In genomic region chr19:52922841-52923781, GRCh38 we compare ENCODE assay signal across 8 cellular contexts. TPM values are rescaled to one million over a fixed set of nuclear protein-coding genes. Genes with fewer than 3 reads are reported as not detected.
A peak's percentile ranks its signal among the peaks of the same experiment; 100 is the strongest.
DNase-seq lines count a peak whose midpoint lies in the region; ATAC-seq and TF ChIP-seq lines count a peak whose summit lies in the region.

Gene ZNF888, minus strand, starts transcription at chr19:52923428. Its CDS starts 5,555 bp downstream, at chr19:52917873.

- H3K4me1 Mint-ChIP-seq in activated naive CD4-positive, alpha-beta T cell treated with anti-CD3 and anti-CD28 coated beads, Interleukin-2, amount 50 U/mL, for 24 hours = peaks cover 17% of the 10 kb centered on the region

- no peaks in the 10 kb centered on the region for H3K9me3 Mint-ChIP-seq in activated naive CD4-positive, alpha-beta T cell treated with anti-CD3 and anti-CD28 coated beads, Interleukin-2, amount 50 U/mL, for 24 hours

- peaks cover 3% of the 10 kb centered on the region for H3K27me3 Mint-ChIP-seq in activated naive CD4-positive, alpha-beta T cell treated with anti-CD3 and anti-CD28 coated beads, Interleukin-2, amount 50 U/mL, for 24 hours

- peak within 1 kb of the TSS; percentile 97 for H3K4me2 ChIP-seq in osteoblast (ENCODE audit: insufficient read depth, low read length)

- H2AFZ ChIP-seq in osteoblast (ENCODE audit: low read length) = peak within 1 kb of the TSS; percentile 98

- peak within 1 kb of the TSS; percentile 87 for H3K4me3 Mint-ChIP-seq in activated naive CD4-positive, alpha-beta T cell treated with anti-CD3 and anti-CD28 coated beads, Interleukin-2, amount 50 U/mL, for 24 hours

- H3K4me1 ChIP-seq in osteoblast (ENCODE audit: insufficient read depth, low read length) = peaks cover 17% of the 10 kb centered on the region

- H3K27ac Mint-ChIP-seq in activated naive CD4-positive, alpha-beta T cell treated with anti-CD3 and anti-CD28 coated beads, Interleukin-2, amount 50 U/mL, for 24 hours = peak within 1 kb of the TSS; percentile 53

- H3K36me3 ChIP-seq in KOPT-K1 (ENCODE audit: insufficient read depth, low read length) = peaks cover 10% of the 10 kb centered on the region
- no peaks in the 10 kb centered on the region for H3K36me3 ChIP-seq in osteoblast (ENCODE audit: insufficient read depth, low read length)

- TF ChIP-seq CTCF in osteoblast (IDR thresholded peaks at IDR 0.05; ENCODE audit: extremely low read depth, low read depth, low read length) = no peak

- DNase-seq in DMS153 treated with DMSO at 0.1 percent for 48 hours (lab: John Stamatoyannopoulos, UW; ENCODE audit: unreplicated experiment) (peak; percentile 89), SK-N-DZ (ENCODE audit: low spot score) (peak; percentile 53), globus pallidus (ENCODE audit: low spot score) (peak; percentile 63), osteoblast (ENCODE audit: insufficient read length, low spot score, missing footprints) (peak; percentile 95)

- no peaks in the 10 kb centered on the region for H4K20me1 ChIP-seq in osteoblast (ENCODE audit: insufficient read depth, low read length)

- H3K79me2 ChIP-seq in osteoblast (ENCODE audit: insufficient read depth, low read length) = peaks cover 2% of the 10 kb centered on the region

- peaks cover 12% of the 10 kb centered on the region for H3K36me3 Mint-ChIP-seq in activated naive CD4-positive, alpha-beta T cell treated with anti-CD3 and anti-CD28 coated beads, Interleukin-2, amount 50 U/mL, for 24 hours

- H3K9me3 ChIP-seq in KOPT-K1 (ENCODE audit: insufficient read depth, low read length, poor library complexity, severe bottlenecking) (no peaks in the 10 kb centered on the region), osteoblast (ENCODE audit: low read depth, low read length) (no peaks in the 10 kb centered on the region)

- no peaks in the 10 kb centered on the region for H3K27me3 ChIP-seq in osteoblast (ENCODE audit: insufficient read depth, low read length)

- H3K27ac ChIP-seq in KOPT-K1 (ENCODE audit: low read depth, low read length, poor library complexity, severe bottlenecking) = peak within 1 kb of the TSS; percentile 73
- peak within 1 kb of the TSS; percentile 85 for H3K27ac ChIP-seq in osteoblast (ENCODE audit: low read depth, low read length)
- H3K27ac ChIP-seq in temporal lobe (ENCODE audit: low read depth, low read length) = peak within 1 kb of the TSS; percentile 33

- peak within 1 kb of the TSS; percentile 91 for H3K4me3 ChIP-seq in osteoblast (ENCODE audit: insufficient read depth, low read length)

- ATAC-seq in GM21723 (IDR thresholded peaks at IDR 0.05; ENCODE audit: unreplicated experiment) = peak; percentile 86

RNA-seq across cellular contexts. Expression of gene ZNF888, which starts in this region (rescaled TPM):
- 0.66 and 0.78 TPM in 2 replicates for polyA plus RNA-seq in SK-N-DZ (2014; cell fraction: cytosol; rRNA removed)
- polyA plus RNA-seq in SK-N-DZ (2014; cell fraction: nucleus; rRNA removed) = 0.79 and 0.92 TPM in 2 replicates
- 4.7 and 5.0 TPM in 2 replicates for total RNA-seq in osteoblast
- 3.0 TPM for total RNA-seq in temporal lobe

Comparison
In these comparisons a context has a peak if more than half of its experiments do, and no peak if none do; other contexts are left out.
1. Peak in every context shown above with its lines: DNase-seq, ATAC-seq, H3K4me3 ChIP-seq and H3K27ac ChIP-seq.
2. H3K27ac ChIP-seq: peak in every context shown above with its lines; median percentile 85 in osteoblast; 73 in KOPT-K1; 33 in temporal lobe.